1 cellular context compared by ENCODE assay signal in the genomic region with DNA sequence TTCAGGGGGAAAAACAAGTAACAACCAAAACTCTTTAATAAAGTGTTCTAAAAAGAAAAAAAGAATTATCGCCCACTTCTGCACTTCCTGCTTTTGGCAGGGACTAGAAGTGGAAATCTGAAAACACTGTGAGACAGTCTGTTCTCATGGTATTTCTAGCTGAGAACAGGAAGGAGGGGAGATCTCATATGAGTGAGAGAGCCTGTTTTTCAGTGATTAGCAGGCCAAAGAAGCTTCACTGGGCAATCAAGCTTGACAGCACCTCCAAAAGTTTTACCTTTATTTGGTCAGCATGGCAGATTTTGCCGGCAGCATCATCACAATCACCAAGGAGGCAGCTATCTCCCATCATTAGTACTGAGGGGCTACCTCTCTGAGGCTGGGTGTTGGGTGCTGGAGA.
TF ChIP-seq lines count a peak whose summit lies in the region.

No MANE protein-coding gene starts in this region.

TF ChIP-seq in GM23338, 12 proteins besides CTCF, POLR2A, EP300 and RAD21 (continued from another document):
- TF ChIP-seq, protein P1, sequence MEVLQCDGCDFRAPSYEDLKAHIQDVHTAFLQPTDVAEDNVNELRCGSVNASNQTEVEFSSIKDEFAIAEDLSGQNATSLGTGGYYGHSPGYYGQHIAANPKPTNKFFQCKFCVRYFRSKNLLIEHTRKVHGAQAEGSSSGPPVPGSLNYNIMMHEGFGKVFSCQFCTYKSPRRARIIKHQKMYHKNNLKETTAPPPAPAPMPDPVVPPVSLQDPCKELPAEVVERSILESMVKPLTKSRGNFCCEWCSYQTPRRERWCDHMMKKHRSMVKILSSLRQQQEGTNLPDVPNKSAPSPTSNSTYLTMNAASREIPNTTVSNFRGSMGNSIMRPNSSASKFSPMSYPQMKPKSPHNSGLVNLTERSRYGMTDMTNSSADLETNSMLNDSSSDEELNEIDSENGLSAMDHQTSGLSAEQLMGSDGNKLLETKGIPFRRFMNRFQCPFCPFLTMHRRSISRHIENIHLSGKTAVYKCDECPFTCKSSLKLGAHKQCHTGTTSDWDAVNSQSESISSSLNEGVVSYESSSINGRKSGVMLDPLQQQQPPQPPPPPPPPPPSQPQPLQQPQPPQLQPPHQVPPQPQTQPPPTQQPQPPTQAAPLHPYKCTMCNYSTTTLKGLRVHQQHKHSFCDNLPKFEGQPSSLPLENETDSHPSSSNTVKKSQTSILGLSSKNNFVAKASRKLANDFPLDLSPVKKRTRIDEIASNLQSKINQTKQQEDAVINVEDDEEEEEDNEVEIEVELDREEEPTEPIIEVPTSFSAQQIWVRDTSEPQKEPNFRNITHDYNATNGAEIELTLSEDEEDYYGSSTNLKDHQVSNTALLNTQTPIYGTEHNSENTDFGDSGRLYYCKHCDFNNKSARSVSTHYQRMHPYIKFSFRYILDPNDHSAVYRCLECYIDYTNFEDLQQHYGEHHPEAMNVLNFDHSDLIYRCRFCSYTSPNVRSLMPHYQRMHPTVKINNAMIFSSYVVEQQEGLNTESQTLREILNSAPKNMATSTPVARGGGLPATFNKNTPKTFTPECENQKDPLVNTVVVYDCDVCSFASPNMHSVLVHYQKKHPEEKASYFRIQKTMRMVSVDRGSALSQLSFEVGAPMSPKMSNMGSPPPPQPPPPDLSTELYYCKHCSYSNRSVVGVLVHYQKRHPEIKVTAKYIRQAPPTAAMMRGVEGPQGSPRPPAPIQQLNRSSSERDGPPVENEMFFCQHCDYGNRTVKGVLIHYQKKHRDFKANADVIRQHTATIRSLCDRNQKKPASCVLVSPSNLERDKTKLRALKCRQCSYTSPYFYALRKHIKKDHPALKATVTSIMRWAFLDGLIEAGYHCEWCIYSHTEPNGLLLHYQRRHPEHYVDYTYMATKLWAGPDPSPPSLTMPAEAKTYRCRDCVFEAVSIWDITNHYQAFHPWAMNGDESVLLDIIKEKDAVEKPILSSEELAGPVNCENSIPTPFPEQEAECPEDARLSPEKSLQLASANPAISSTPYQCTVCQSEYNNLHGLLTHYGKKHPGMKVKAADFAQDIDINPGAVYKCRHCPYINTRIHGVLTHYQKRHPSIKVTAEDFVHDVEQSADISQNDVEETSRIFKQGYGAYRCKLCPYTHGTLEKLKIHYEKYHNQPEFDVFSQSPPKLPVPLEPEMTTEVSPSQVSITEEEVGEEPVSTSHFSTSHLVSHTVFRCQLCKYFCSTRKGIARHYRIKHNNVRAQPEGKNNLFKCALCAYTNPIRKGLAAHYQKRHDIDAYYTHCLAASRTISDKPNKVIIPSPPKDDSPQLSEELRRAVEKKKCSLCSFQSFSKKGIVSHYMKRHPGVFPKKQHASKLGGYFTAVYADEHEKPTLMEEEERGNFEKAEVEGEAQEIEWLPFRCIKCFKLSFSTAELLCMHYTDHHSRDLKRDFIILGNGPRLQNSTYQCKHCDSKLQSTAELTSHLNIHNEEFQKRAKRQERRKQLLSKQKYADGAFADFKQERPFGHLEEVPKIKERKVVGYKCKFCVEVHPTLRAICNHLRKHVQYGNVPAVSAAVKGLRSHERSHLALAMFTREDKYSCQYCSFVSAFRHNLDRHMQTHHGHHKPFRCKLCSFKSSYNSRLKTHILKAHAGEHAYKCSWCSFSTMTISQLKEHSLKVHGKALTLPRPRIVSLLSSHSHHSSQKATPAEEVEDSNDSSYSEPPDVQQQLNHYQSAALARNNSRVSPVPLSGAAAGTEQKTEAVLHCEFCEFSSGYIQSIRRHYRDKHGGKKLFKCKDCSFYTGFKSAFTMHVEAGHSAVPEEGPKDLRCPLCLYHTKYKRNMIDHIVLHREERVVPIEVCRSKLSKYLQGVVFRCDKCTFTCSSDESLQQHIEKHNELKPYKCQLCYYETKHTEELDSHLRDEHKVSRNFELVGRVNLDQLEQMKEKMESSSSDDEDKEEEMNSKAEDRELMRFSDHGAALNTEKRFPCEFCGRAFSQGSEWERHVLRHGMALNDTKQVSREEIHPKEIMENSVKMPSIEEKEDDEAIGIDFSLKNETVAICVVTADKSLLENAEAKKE (CRISPR knock-in tag; IDR thresholded peaks at IDR 0.05), result no peak
- no peak for TF ChIP-seq POLR2AphosphoS5 (IDR thresholded peaks at IDR 0.05; ENCODE audit: low read depth)
- TF ChIP-seq, protein P2, sequence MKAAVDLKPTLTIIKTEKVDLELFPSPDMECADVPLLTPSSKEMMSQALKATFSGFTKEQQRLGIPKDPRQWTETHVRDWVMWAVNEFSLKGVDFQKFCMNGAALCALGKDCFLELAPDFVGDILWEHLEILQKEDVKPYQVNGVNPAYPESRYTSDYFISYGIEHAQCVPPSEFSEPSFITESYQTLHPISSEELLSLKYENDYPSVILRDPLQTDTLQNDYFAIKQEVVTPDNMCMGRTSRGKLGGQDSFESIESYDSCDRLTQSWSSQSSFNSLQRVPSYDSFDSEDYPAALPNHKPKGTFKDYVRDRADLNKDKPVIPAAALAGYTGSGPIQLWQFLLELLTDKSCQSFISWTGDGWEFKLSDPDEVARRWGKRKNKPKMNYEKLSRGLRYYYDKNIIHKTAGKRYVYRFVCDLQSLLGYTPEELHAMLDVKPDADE (IDR thresholded peaks at IDR 0.05), result no peak
- no peak for TF ChIP-seq JUNB (IDR thresholded peaks at IDR 0.05; ENCODE audit: unreplicated experiment)
- TF ChIP-seq, protein P3, sequence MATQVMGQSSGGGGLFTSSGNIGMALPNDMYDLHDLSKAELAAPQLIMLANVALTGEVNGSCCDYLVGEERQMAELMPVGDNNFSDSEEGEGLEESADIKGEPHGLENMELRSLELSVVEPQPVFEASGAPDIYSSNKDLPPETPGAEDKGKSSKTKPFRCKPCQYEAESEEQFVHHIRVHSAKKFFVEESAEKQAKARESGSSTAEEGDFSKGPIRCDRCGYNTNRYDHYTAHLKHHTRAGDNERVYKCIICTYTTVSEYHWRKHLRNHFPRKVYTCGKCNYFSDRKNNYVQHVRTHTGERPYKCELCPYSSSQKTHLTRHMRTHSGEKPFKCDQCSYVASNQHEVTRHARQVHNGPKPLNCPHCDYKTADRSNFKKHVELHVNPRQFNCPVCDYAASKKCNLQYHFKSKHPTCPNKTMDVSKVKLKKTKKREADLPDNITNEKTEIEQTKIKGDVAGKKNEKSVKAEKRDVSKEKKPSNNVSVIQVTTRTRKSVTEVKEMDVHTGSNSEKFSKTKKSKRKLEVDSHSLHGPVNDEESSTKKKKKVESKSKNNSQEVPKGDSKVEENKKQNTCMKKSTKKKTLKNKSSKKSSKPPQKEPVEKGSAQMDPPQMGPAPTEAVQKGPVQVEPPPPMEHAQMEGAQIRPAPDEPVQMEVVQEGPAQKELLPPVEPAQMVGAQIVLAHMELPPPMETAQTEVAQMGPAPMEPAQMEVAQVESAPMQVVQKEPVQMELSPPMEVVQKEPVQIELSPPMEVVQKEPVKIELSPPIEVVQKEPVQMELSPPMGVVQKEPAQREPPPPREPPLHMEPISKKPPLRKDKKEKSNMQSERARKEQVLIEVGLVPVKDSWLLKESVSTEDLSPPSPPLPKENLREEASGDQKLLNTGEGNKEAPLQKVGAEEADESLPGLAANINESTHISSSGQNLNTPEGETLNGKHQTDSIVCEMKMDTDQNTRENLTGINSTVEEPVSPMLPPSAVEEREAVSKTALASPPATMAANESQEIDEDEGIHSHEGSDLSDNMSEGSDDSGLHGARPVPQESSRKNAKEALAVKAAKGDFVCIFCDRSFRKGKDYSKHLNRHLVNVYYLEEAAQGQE (IDR thresholded peaks at IDR 0.05; ENCODE audit: unreplicated experiment), result no peak
- TF ChIP-seq EZH2 (IDR thresholded peaks at IDR 0.05; ENCODE audit: low read depth, unreplicated experiment), result no peak
- TF ChIP-seq CREB1 (CRISPR knock-in tag; IDR thresholded peaks at IDR 0.05; ENCODE audit: low read depth), result no peak
- no peak for TF ChIP-seq ZNF114 (CRISPR knock-in tag; IDR thresholded peaks at IDR 0.05)
- no peak for TF ChIP-seq EZH2phosphoT487 (IDR thresholded peaks at IDR 0.05; ENCODE audit: unreplicated experiment)
